Comparison of ENCODE assay signal across 10 cellular contexts in genomic region chr13:40993987-40994386, GRCh38. TPM values are rescaled to one million over a fixed set of nuclear protein-coding genes. Genes with fewer than 3 reads are reported as not detected.
DNase-seq lines count a peak whose midpoint lies in the region; ATAC-seq and TF ChIP-seq lines count a peak whose summit lies in the region.
"Had no signal": no experiment of that assay in that cellular context is flagged by ENCODE, and none has a peak within 500 bp of the region (broad histone marks: within the 10 kb centered on the region; RNA-seq: fewer than 3 reads in every experiment).

No MANE protein-coding gene starts in this region.

- H3K4me3 ChIP-seq in left ventricle myocardium inferior = no peak overlapping the region

- intact Hi-C loops in left ventricle myocardium superior (cut with micrococcal nuclease) = no loop called here
- intact Hi-C loops in left ventricle myocardium inferior (cut with micrococcal nuclease) = no loop called here

- peaks cover 63% of the 10 kb centered on the region for H3K4me1 ChIP-seq in left ventricle myocardium inferior

- DNase-seq in left ventricle myocardium superior (no peak), left ventricle myocardium inferior (no peak), left kidney (ENCODE audit: low read depth, low spot score) (peak; percentile 78), KBM-7 (no peak)
- DNase-seq: kidney glomerular epithelial cell, NCI-H446 treated with DMSO at 0.1 percent for 48 hours had no signal

- H3K9me3 ChIP-seq in left ventricle myocardium inferior (replicated peaks) = no peaks in the 10 kb centered on the region

- H3K27me3 ChIP-seq in left ventricle myocardium inferior (ENCODE audit: low read depth) = no peaks in the 10 kb centered on the region

- no peaks in the 10 kb centered on the region for H3K36me3 ChIP-seq in left ventricle myocardium inferior

- ATAC-seq in left ventricle myocardium superior = peak; percentile 19
- no peak for ATAC-seq in HG02759 (IDR thresholded peaks at IDR 0.05; ENCODE audit: unreplicated experiment)
- no peak for ATAC-seq in HG03432 (IDR thresholded peaks at IDR 0.05; ENCODE audit: unreplicated experiment)
- ATAC-seq in HG02623 (IDR thresholded peaks at IDR 0.05; ENCODE audit: unreplicated experiment) = no peak

- H3K27ac ChIP-seq in left ventricle myocardium inferior (replicated peaks) (no peak overlapping the region), VCaP (peak overlapping the region; percentile 89)

- in situ Hi-C loops in KBM-7 (cut with MboI; ENCODE audit: low pct_unique_long_range_greater_than_20kb, low sequenced_read_pairs) = no loop called here

- TF ChIP-seq CTCF in left ventricle myocardium inferior (IDR thresholded peaks at IDR 0.05; ENCODE audit: borderline replicate concordance) (no peak), VCaP (conservative IDR thresholded peaks at IDR 0.05) (peak; percentile 47)

RNA-seq across cellular contexts. Expression of gene ELF1, which starts 25.1 kb away (rescaled TPM):
- total RNA-seq in left ventricle myocardium superior (33.3 TPM), left ventricle myocardium inferior (31.1 TPM)
